ENCODE assay signal across 10 cellular contexts in the genomic region with DNA sequence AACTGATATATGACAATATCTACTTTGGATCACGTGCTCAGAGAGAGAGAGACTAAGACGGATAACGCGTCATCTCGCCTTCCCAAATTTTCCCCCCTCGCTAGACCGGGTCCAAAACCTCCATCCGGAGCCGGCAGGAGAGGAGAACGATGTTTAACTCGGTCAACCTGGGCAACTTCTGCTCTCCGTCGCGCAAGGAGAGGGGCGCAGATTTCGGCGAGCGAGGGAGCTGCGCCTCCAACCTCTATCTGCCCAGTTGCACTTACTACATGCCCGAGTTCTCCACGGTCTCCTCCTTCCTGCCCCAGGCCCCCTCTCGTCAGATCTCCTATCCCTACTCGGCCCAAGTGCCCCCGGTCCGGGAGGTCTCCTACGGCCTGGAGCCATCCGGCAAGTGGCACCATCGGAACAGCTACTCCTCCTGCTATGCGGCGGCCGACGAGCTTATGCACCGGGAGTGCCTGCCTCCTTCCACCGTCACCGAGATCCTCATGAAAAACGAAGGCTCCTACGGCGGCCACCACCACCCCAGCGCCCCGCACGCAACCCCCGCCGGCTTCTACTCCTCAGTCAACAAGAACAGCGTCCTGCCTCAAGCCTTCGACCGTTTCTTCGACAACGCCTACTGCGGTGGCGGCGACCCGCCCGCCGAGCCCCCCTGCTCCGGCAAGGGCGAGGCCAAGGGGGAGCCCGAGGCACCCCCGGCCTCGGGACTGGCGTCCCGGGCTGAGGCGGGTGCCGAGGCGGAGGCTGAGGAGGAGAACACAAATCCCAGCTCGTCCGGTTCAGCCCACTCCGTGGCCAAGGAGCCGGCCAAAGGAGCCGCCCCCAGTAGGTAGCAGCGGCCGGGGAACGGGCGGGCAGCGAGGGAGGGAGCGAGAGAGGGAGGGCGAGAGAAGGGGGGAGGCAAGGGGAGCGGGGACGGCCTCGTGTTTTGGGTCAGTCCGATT. TPM values are rescaled to one million over a fixed set of nuclear protein-coding genes. Genes with fewer than 3 reads are reported as not detected.
A peak's percentile ranks its signal among the peaks of the same experiment; 100 is the strongest.
DNase-seq lines count a peak whose midpoint lies in the region; ATAC-seq and TF ChIP-seq lines count a peak whose summit lies in the region.
"Had no signal": no experiment of that assay in that cellular context is flagged by ENCODE, and none has a peak within 500 bp of the region (broad histone marks: within the 10 kb centered on the region; RNA-seq: fewer than 3 reads in every experiment).

TSS of gene HOXC11 (plus strand) at position 34 of the 950 bp plus-strand sequence. CDS start at position 150, 116 bp downstream.

- H3K4me2 ChIP-seq in MM.1S (ENCODE audit: low read depth, low read length), result no peak within 1 kb of the TSS

- no peaks in the 10 kb centered on the region for H3K79me2 ChIP-seq in MM.1S (ENCODE audit: low read length)

- no peaks in the 10 kb centered on the region for H3K9me2 ChIP-seq in MM.1S (replicated peaks; ENCODE audit: insufficient read depth, low read length)

- no peak within 1 kb of the TSS; the same call in 1 of the 2 replicates for H3K27ac ChIP-seq in SJCRH30
- H3K27ac ChIP-seq in MM.1S (ENCODE audit: low read length), result no peak within 1 kb of the TSS

- H3K4me1 ChIP-seq in SJCRH30 (peaks cover 3% of the 10 kb centered on the region; the same call in 1 of the 2 replicates), MM.1S (ENCODE audit: low read length) (peaks cover 5% of the 10 kb centered on the region; the same call in 1 of the 2 replicates)

- H3K4me3 Mint-ChIP-seq in stimulated activated effector memory CD8-positive, alpha-beta T cell treated with anti-CD3 and anti-CD28 coated beads, Interleukin-12 subunit alpha, Interleukin-12 subunit beta, amount 100 ng/mL, for 72 hours, result peak within 1 kb of the TSS; percentile 67

- H3K27me3 ChIP-seq in SJCRH30 (peaks cover 2% of the 10 kb centered on the region; the same call in 1 of the 2 replicates), MM.1S (replicated peaks; ENCODE audit: insufficient read depth, low read length) (peaks cover 96% of the 10 kb centered on the region)

- H2AFZ ChIP-seq in MM.1S (ENCODE audit: low read length), result no peak within 1 kb of the TSS

- H3K9me3 ChIP-seq in SJCRH30 (replicated peaks) (no peaks in the 10 kb centered on the region), MM.1S (replicated peaks; ENCODE audit: insufficient read depth, low read length) (no peaks in the 10 kb centered on the region)

- H3F3A ChIP-seq in MM.1S (ENCODE audit: insufficient read depth, low read length), result peaks cover 4% of the 10 kb centered on the region; the same call in 1 of the 2 replicates

- H3K36me3 ChIP-seq in SJCRH30 (no peaks in the 10 kb centered on the region), MM.1S (replicated peaks; ENCODE audit: insufficient read depth, low read length) (no peaks in the 10 kb centered on the region)

- no peak for ATAC-seq in stimulated activated effector memory CD8-positive, alpha-beta T cell treated with anti-CD3 and anti-CD28 coated beads, Interleukin-12 subunit alpha, Interleukin-12 subunit beta, amount 100 ng/mL, for 72 hours
- no peak for ATAC-seq in HG03159 (IDR thresholded peaks at IDR 0.05; ENCODE audit: unreplicated experiment)
- ATAC-seq in HG02623 (IDR thresholded peaks at IDR 0.05; ENCODE audit: unreplicated experiment), result no peak

- no peaks in the 10 kb centered on the region for H3K9me3 Mint-ChIP-seq in stimulated activated effector memory CD8-positive, alpha-beta T cell treated with anti-CD3 and anti-CD28 coated beads, Interleukin-12 subunit alpha, Interleukin-12 subunit beta, amount 100 ng/mL, for 72 hours

- no peak within 1 kb of the TSS for H3K27ac Mint-ChIP-seq in stimulated activated effector memory CD8-positive, alpha-beta T cell treated with anti-CD3 and anti-CD28 coated beads, Interleukin-12 subunit alpha, Interleukin-12 subunit beta, amount 100 ng/mL, for 72 hours

- H4K20me1 ChIP-seq in MM.1S (ENCODE audit: insufficient read depth, low read length), result no peaks in the 10 kb centered on the region; the same call in 1 of the 2 replicates

- no peak within 1 kb of the TSS for H3K9ac ChIP-seq in MM.1S (ENCODE audit: low read length)

- peaks cover 29% of the 10 kb centered on the region for H3K4me1 Mint-ChIP-seq in stimulated activated effector memory CD8-positive, alpha-beta T cell treated with anti-CD3 and anti-CD28 coated beads, Interleukin-12 subunit alpha, Interleukin-12 subunit beta, amount 100 ng/mL, for 72 hours

- H3K4me3 ChIP-seq in SJCRH30, result peak within 1 kb of the TSS; percentile 80
- no peak within 1 kb of the TSS for H3K4me3 ChIP-seq in MM.1S (ENCODE audit: low read length)

- no peak for TF ChIP-seq CTCF in MM.1S (IDR thresholded peaks at IDR 0.05; ENCODE audit: low read length)

- no peaks in the 10 kb centered on the region for H3K36me3 Mint-ChIP-seq in stimulated activated effector memory CD8-positive, alpha-beta T cell treated with anti-CD3 and anti-CD28 coated beads, Interleukin-12 subunit alpha, Interleukin-12 subunit beta, amount 100 ng/mL, for 72 hours

- peak; percentile 25 for DNase-seq in activated CD4-positive, alpha-beta T cell treated with anti-CD3 and anti-CD28 coated beads for 48 hours
- no peak for DNase-seq in activated CD4-positive, alpha-beta T cell treated with anti-CD3 and anti-CD28 coated beads for 1 hour
- peak; percentile 30 to 37 for DNase-seq in SJCRH30
- DNase-seq in foreskin melanocyte, result peak; percentile 16
- no peak for DNase-seq in stimulated activated effector memory CD8-positive, alpha-beta T cell treated with anti-CD3 and anti-CD28 coated beads, Interleukin-12 subunit alpha, Interleukin-12 subunit beta, amount 100 ng/mL, for 72 hours (ENCODE audit: low spot score in 2 of 2)
- no peak for DNase-seq in MM.1S

RNA-seq across cellular contexts. Expression of gene HOXC11, which starts in this region (rescaled TPM):
- total RNA-seq in SJCRH30 (2014; rRNA removed; shearing (Covaris generic)), result 1.1 and 1.2 TPM in 2 replicates
- total RNA-seq: dermis microvascular lymphatic vessel endothelial cell, temporal lobe had no signal

Comparison
In these comparisons a context has a peak if more than half of its experiments do, and no peak if none do; other contexts are left out.
1. DNase-seq: peak in activated CD4-positive, alpha-beta T cell treated with anti-CD3 and anti-CD28 coated beads for 48 hours (single experiment), SJCRH30 (2 of 2) and foreskin melanocyte (single experiment); none in activated CD4-positive, alpha-beta T cell treated with anti-CD3 and anti-CD28 coated beads for 1 hour (single experiment), stimulated activated effector memory CD8-positive, alpha-beta T cell treated with anti-CD3 and anti-CD28 coated beads, Interleukin-12 subunit alpha, Interleukin-12 subunit beta, amount 100 ng/mL, for 72 hours (0 of 2) and MM.1S (single experiment).